ENCODE assay signal across 8 cellular contexts in genomic region chr1:193069748-193070394, GRCh38. TPM values are rescaled to one million over a fixed set of nuclear protein-coding genes. Genes with fewer than 3 reads are reported as not detected.
DNase-seq lines count a peak whose midpoint lies in the region; ATAC-seq and TF ChIP-seq lines count a peak whose summit lies in the region.

No MANE protein-coding gene starts in this region.

- peaks cover 48% of the 10 kb centered on the region for H3K4me1 Mint-ChIP-seq in stimulated activated memory B cell treated with anti-CD40 and anti-IgM and Interleukin-4, amounts not matched to agents 10 μg/mL and 1 μg/mL and 100 μg/mL, for 72 hours

- H4K20me1 ChIP-seq in mammary epithelial cell (ENCODE audit: insufficient read depth, low read length) = no peaks in the 10 kb centered on the region

- H3K36me3 ChIP-seq in cardiac muscle cell (no peaks in the 10 kb centered on the region), mammary epithelial cell (ENCODE audit: insufficient read depth, low read length) (peaks cover 4% of the 10 kb centered on the region), ascending aorta (peaks cover 0 to 6% of the 10 kb centered on the region in 2 donors)

- DNase-seq in cardiac muscle cell (ENCODE audit: low read depth in 1 of 2, low spot score in 1 of 2) = peak in 1 of 2 donors; percentile 18
- DNase-seq in Right ventricle myocardium inferior (ENCODE audit: missing footprints) = no peak
- peak; percentile 61 for DNase-seq in MV-4-11 (lab: John Stamatoyannopoulos, UW)
- DNase-seq in mammary epithelial cell = no peak
- no peak for DNase-seq in GM19240 (ENCODE audit: insufficient read length, low spot score)
- DNase-seq in ascending aorta (ENCODE audit: low spot score in 2 of 2) = no peak

- no peak overlapping the region for H3K4me2 ChIP-seq in mammary epithelial cell (ENCODE audit: insufficient read depth, low read depth, low read length)

- H3K36me3 Mint-ChIP-seq in stimulated activated memory B cell treated with anti-CD40 and anti-IgM and Interleukin-4, amounts not matched to agents 10 μg/mL and 1 μg/mL and 100 μg/mL, for 72 hours = no peaks in the 10 kb centered on the region

- no peak overlapping the region for H2AFZ ChIP-seq in mammary epithelial cell (ENCODE audit: low read depth, low read length)

- intact Hi-C loops in Right ventricle myocardium inferior (cut with DNase I) (no loop called here), mammary epithelial cell (cut with micrococcal nuclease) (no loop called here), ascending aorta (cut with DNase I) (no loop called here)

- TF ChIP-seq CTCF in cardiac muscle cell (IDR thresholded peaks at IDR 0.05; ENCODE audit: low read depth, low read length) (peak; percentile 30), mammary epithelial cell (conservative IDR thresholded peaks at IDR 0.05 in 1 of 2, IDR thresholded peaks at IDR 0.05 in 1 of 2; ENCODE audit: extremely low read depth in 1 of 2, insufficient read depth in 1 of 2, low read depth in 1 of 2, low read length in 2 of 2) (peak; percentile 28 to 37), ascending aorta (IDR thresholded peaks at IDR 0.05) (no peak)

- no peak overlapping the region for H3K9ac ChIP-seq in mammary epithelial cell (ENCODE audit: insufficient read depth, low read length)

- no peaks in the 10 kb centered on the region for H3K27me3 Mint-ChIP-seq in stimulated activated memory B cell treated with anti-CD40 and anti-IgM and Interleukin-4, amounts not matched to agents 10 μg/mL and 1 μg/mL and 100 μg/mL, for 72 hours

- WGBS in mammary epithelial cell (ENCODE audit: low coverage, missing lambda C conversion rate) = 86% methylated on average over 4 of the region's 4 CpGs

- ATAC-seq in Right ventricle myocardium inferior (no peak), HG03025 (IDR thresholded peaks at IDR 0.05; ENCODE audit: low FRiP score, unreplicated experiment) (no peak)
- no peak for ATAC-seq in stimulated activated memory B cell treated with anti-CD40 and anti-IgM and Interleukin-4, amounts not matched to agents 10 μg/mL and 1 μg/mL and 100 μg/mL, for 72 hours

- H3K27ac Mint-ChIP-seq in stimulated activated memory B cell treated with anti-CD40 and anti-IgM and Interleukin-4, amounts not matched to agents 10 μg/mL and 1 μg/mL and 100 μg/mL, for 72 hours = peak overlapping the region; percentile 24

- H3K4me3 ChIP-seq in cardiac muscle cell = no peak overlapping the region
- H3K4me3 ChIP-seq in mammary epithelial cell (replicated peaks in 1 of 3; ENCODE audit: insufficient read depth in 1 of 3, low read depth in 2 of 3, low read length in 3 of 3) = no peak overlapping the region
- no peak overlapping the region for H3K4me3 ChIP-seq in ascending aorta

- H3K27me3 ChIP-seq in cardiac muscle cell (no peaks in the 10 kb centered on the region), mammary epithelial cell (ENCODE audit: insufficient read depth, low read length) (no peaks in the 10 kb centered on the region), ascending aorta (no peaks in the 10 kb centered on the region)

- in situ Hi-C loops in mammary epithelial cell (cut with MboI; ENCODE audit: low sequenced_read_pairs in 2 of 2) = no loop called here

- H3K4me3 Mint-ChIP-seq in stimulated activated memory B cell treated with anti-CD40 and anti-IgM and Interleukin-4, amounts not matched to agents 10 μg/mL and 1 μg/mL and 100 μg/mL, for 72 hours = no peak overlapping the region

- H3K79me2 ChIP-seq in mammary epithelial cell (ENCODE audit: insufficient read depth, low read length) = peaks cover 76% of the 10 kb centered on the region

- dilution Hi-C loops in mammary epithelial cell (cut with HindIII; ENCODE audit: low sequenced_read_pairs) = no loop called here

- no peaks in the 10 kb centered on the region for H3K9me3 Mint-ChIP-seq in stimulated activated memory B cell treated with anti-CD40 and anti-IgM and Interleukin-4, amounts not matched to agents 10 μg/mL and 1 μg/mL and 100 μg/mL, for 72 hours

- CTCF ChIA-PET in mammary epithelial cell (lab: Charles Lee; ENCODE audit: low non-redundant PET) = no interaction called here

- H3K27ac ChIP-seq in cardiac muscle cell (no peak overlapping the region), mammary epithelial cell (ENCODE audit: insufficient read depth, low read depth, low read length) (no peak overlapping the region), ascending aorta (no peak overlapping the region)

- H3K4me1 ChIP-seq in cardiac muscle cell (ENCODE audit: low read depth) (peaks cover 3% of the 10 kb centered on the region), mammary epithelial cell (ENCODE audit: insufficient read depth, low read length) (no peaks in the 10 kb centered on the region), ascending aorta (peaks cover 0 to 5% of the 10 kb centered on the region in 2 donors)

- no TSS peak for BruUV-seq in mammary epithelial cell (replicated peaks; lab: Mats Ljungman, UMichigan)

- H3K9me3 ChIP-seq in cardiac muscle cell (ENCODE audit: low read depth) (no peaks in the 10 kb centered on the region), mammary epithelial cell (replicated peaks; ENCODE audit: insufficient read depth, low read length) (no peaks in the 10 kb centered on the region), ascending aorta (no peaks in the 10 kb centered on the region)

RNA-seq across cellular contexts. Expression of gene RO60, which starts 10.5 kb away (rescaled TPM):
- 93.1 and 139 TPM in 2 replicates for total RNA-seq in cardiac muscle cell
- 106 and 171 TPM in 2 replicates for polyA plus RNA-seq in cardiac muscle cell
- total RNA-seq in Right ventricle myocardium inferior = 42.8 TPM
- 100 to 1,000 TPM in 1 of 2 donors, 10 to 100 TPM in 1; 56.1 to 118 TPM for total RNA-seq in mammary epithelial cell
- 27.0 TPM for polyA plus RNA-seq in mammary epithelial cell
- polyA minus RNA-seq in mammary epithelial cell = 56.5 TPM
- total RNA-seq in ascending aorta = 56.2 TPM

RNA-seq across cellular contexts. Expression of gene UCHL5, which starts 10.7 kb away (rescaled TPM):
- total RNA-seq in cardiac muscle cell = 17.5 and 34.4 TPM in 2 replicates
- polyA plus RNA-seq in cardiac muscle cell = 42.5 and 49.6 TPM in 2 replicates
- 42.9 TPM for total RNA-seq in Right ventricle myocardium inferior
- total RNA-seq in mammary epithelial cell = 10 to 100 TPM; 26.3 to 52.6 TPM
- 25.0 TPM for polyA plus RNA-seq in mammary epithelial cell
- 75.1 TPM for polyA minus RNA-seq in mammary epithelial cell
- total RNA-seq in ascending aorta = 4.2 TPM

RNA-seq across cellular contexts. Expression of gene GLRX2, which starts 35.3 kb away (rescaled TPM):
- total RNA-seq in cardiac muscle cell (5.0 and 7.7 TPM in 2 replicates), Right ventricle myocardium inferior (45.3 TPM), mammary epithelial cell (10 to 100 TPM in 1 of 2 donors, 1 to 10 TPM in 1; 6.7 to 36.3 TPM), ascending aorta (2.8 TPM)
- polyA plus RNA-seq in cardiac muscle cell (21.9 and 24.9 TPM in 2 replicates), mammary epithelial cell (12.6 TPM)
- 4.2 TPM for polyA minus RNA-seq in mammary epithelial cell

RNA-seq across cellular contexts. Expression of gene CDC73, which starts 52.0 kb away (rescaled TPM):
- total RNA-seq in cardiac muscle cell (17.7 and 25.6 TPM in 2 replicates), Right ventricle myocardium inferior (48.6 TPM), mammary epithelial cell (10 to 100 TPM; 27.5 to 58.3 TPM), ascending aorta (26.5 TPM)
- polyA plus RNA-seq in cardiac muscle cell (44.9 and 45.8 TPM in 2 replicates), mammary epithelial cell (25.8 TPM)
- polyA minus RNA-seq in mammary epithelial cell = 20.8 TPM

Comparison
In these comparisons a context has a peak if more than half of its experiments do, and no peak if none do; other contexts are left out.
1. CTCF ChIP-seq: peak in cardiac muscle cell (single experiment) and mammary epithelial cell (2 of 2); none in ascending aorta (0 of 3).